Comparison of ENCODE assay signal across 11 cellular contexts in genomic region chr1:212860713-212861581, GRCh38. TPM values are rescaled to one million over a fixed set of nuclear protein-coding genes. Genes with fewer than 3 reads are reported as not detected.
DNase-seq lines count a peak whose midpoint lies in the region; ATAC-seq lines count a peak whose summit lies in the region.
"Had no signal": no experiment of that assay in that cellular context is flagged by ENCODE, and none has a peak within 500 bp of the region (broad histone marks: within the 10 kb centered on the region; RNA-seq: fewer than 3 reads in every experiment).

No MANE protein-coding gene starts in this region.

- H3K27me3 Mint-ChIP-seq in activated CD8-positive, alpha-beta memory T cell treated with anti-CD3 and anti-CD28 coated beads, Interleukin-2, amount 10 ng/mL, durations not matched to agents 7 days and 5 days, result no peaks in the 10 kb centered on the region

- no peak overlapping the region for H2AK5ac ChIP-seq in neuronal stem cell (ENCODE audit: low read depth, low read length)

- H3K4ac ChIP-seq in neuronal stem cell (ENCODE audit: low read length), result no peak overlapping the region

- no peak overlapping the region for H3K4me2 ChIP-seq in neuronal stem cell (ENCODE audit: insufficient read depth, low read length, poor library complexity, severe bottlenecking)

- H3K23ac ChIP-seq in neuronal stem cell (ENCODE audit: low read depth, low read length, poor library complexity), result no peak overlapping the region

- H3K9me3 ChIP-seq in SK-N-MC (ENCODE audit: low read depth, low read length) (no peaks in the 10 kb centered on the region), iPS DF 6.9 (ENCODE audit: control insufficient read depth, insufficient read depth, low read length) (no peaks in the 10 kb centered on the region), neuronal stem cell (replicated peaks in 1 of 2; ENCODE audit: control insufficient read depth in 2 of 2, insufficient read depth in 1 of 2, low read depth in 1 of 2, low read length in 2 of 2) (peaks cover 0 to 5% of the 10 kb centered on the region in 2 donors)
- H3K9me3 ChIP-seq: left lung had no signal

- peaks cover 9% of the 10 kb centered on the region for H3K79me1 ChIP-seq in neuronal stem cell (ENCODE audit: low read depth, low read length)

- H3K4me3 ChIP-seq in SK-N-MC, result peak overlapping the region; percentile 26
- H3K4me3 ChIP-seq in iPS DF 6.9 (ENCODE audit: low read length), result peak overlapping the region; percentile 36; the same call in 1 of the 2 replicates
- H3K4me3 ChIP-seq in neuronal stem cell (ENCODE audit: low read length in 2 of 2), result peak overlapping the region in 1 of 2 donors; percentile 72

- H3K27me3 ChIP-seq in iPS DF 6.9 (ENCODE audit: control insufficient read depth, insufficient read depth, low read length), result no peaks in the 10 kb centered on the region
- no peaks in the 10 kb centered on the region for H3K27me3 ChIP-seq in neuronal stem cell (ENCODE audit: control insufficient read depth in 3 of 3, insufficient read depth in 3 of 3, low read depth in 1 of 3, low read length in 3 of 3)
- H3K27me3 ChIP-seq: left lung had no signal

- H2BK120ac ChIP-seq in neuronal stem cell (ENCODE audit: low read depth, low read length), result no peak overlapping the region

- peaks cover 21% of the 10 kb centered on the region for H3K36me3 Mint-ChIP-seq in activated CD8-positive, alpha-beta memory T cell treated with anti-CD3 and anti-CD28 coated beads, Interleukin-2, amount 10 ng/mL, durations not matched to agents 7 days and 5 days

- H3K4me3 Mint-ChIP-seq in activated CD8-positive, alpha-beta memory T cell treated with anti-CD3 and anti-CD28 coated beads, Interleukin-2, amount 10 ng/mL, durations not matched to agents 7 days and 5 days, result no peak overlapping the region

- peaks cover 24% of the 10 kb centered on the region for H3K4me1 Mint-ChIP-seq in activated CD8-positive, alpha-beta memory T cell treated with anti-CD3 and anti-CD28 coated beads, Interleukin-2, amount 10 ng/mL, durations not matched to agents 7 days and 5 days

- WGBS in iPS DF 6.9 (ENCODE audit: insufficient coverage, insufficient read length), result no CpG with 5 or more reads among the region's 5 CpGs
- WGBS in neuronal stem cell (ENCODE audit: extremely low coverage in 2 of 2, insufficient read length in 2 of 2, insufficient replicate concordance in 1 of 2), 2 donors, result no CpG with 5 or more reads among the region's 5 CpGs

- H2BK15ac ChIP-seq in neuronal stem cell (ENCODE audit: low read length), result no peak overlapping the region

- H3K9ac ChIP-seq in SK-N-MC (ENCODE audit: insufficient read length) (no peak overlapping the region), neuronal stem cell (ENCODE audit: low read depth, low read length, poor library complexity) (no peak overlapping the region)

- CTCF ChIA-PET in activated CD8-positive, alpha-beta memory T cell treated with anti-CD3 and anti-CD28 coated beads, Interleukin-2, amount 10 ng/mL, durations not matched to agents 7 days and 5 days (lab: Charles Lee), result interaction anchor here (0.6 to 1.7 kb wide), 3 partner anchors 130 to 303 kb away, joined by 3 read pairs; no protein-coding TSS in a partner anchor

- H4K91ac ChIP-seq in neuronal stem cell (ENCODE audit: low read depth, low read length, poor library complexity), result no peak overlapping the region

- no peak overlapping the region for H2BK12ac ChIP-seq in neuronal stem cell (ENCODE audit: low read length)

- peak; percentile 28 for DNase-seq in COLO668 (lab: John Stamatoyannopoulos, UW; ENCODE audit: unreplicated experiment)
- DNase-seq in HT1080 (ENCODE audit: low read depth), result peak; percentile 5
- DNase-seq in SK-N-MC (ENCODE audit: low read depth, low spot score), result no peak
- DNase-seq in iPS DF 6.9 (ENCODE audit: low read depth, low spot score), result no peak
- no peak for DNase-seq in NCI-H774 (lab: John Stamatoyannopoulos, UW)
- DNase-seq in neuronal stem cell (ENCODE audit: low spot score), result no peak
- no peak for DNase-seq in activated CD8-positive, alpha-beta memory T cell treated with anti-CD3 and anti-CD28 coated beads, Interleukin-2, amount 10 ng/mL, durations not matched to agents 7 days and 5 days
- DNase-seq: GF-D8, left lung had no signal

- H3K14ac ChIP-seq in neuronal stem cell (ENCODE audit: low read length), result no peak overlapping the region

- H3K18ac ChIP-seq in neuronal stem cell (ENCODE audit: low read length), result no peak overlapping the region

- no peak for ATAC-seq in activated CD8-positive, alpha-beta memory T cell treated with anti-CD3 and anti-CD28 coated beads, Interleukin-2, amount 10 ng/mL, durations not matched to agents 7 days and 5 days
- ATAC-seq in HG03025 (IDR thresholded peaks at IDR 0.05; ENCODE audit: low FRiP score, unreplicated experiment), result no peak
- ATAC-seq: left lung had no signal

- H3K9me3 Mint-ChIP-seq in activated CD8-positive, alpha-beta memory T cell treated with anti-CD3 and anti-CD28 coated beads, Interleukin-2, amount 10 ng/mL, durations not matched to agents 7 days and 5 days (ENCODE audit: low read depth), result no peaks in the 10 kb centered on the region

- H3K4me1 ChIP-seq in iPS DF 6.9 (ENCODE audit: control insufficient read depth, insufficient read depth, low read length) (no peaks in the 10 kb centered on the region), neuronal stem cell (ENCODE audit: control insufficient read depth in 2 of 2, insufficient read depth in 1 of 2, low read depth in 1 of 2, low read length in 2 of 2) (peaks cover 8 to 9% of the 10 kb centered on the region in 2 donors)

- H3K27ac Mint-ChIP-seq in activated CD8-positive, alpha-beta memory T cell treated with anti-CD3 and anti-CD28 coated beads, Interleukin-2, amount 10 ng/mL, durations not matched to agents 7 days and 5 days, result no peak overlapping the region

- H3K27ac ChIP-seq in SK-N-MC, result no peak overlapping the region; the same call in 1 of the 2 replicates
- H3K27ac ChIP-seq in iPS DF 6.9 (ENCODE audit: low read length), result no peak overlapping the region
- H3K27ac ChIP-seq in neuronal stem cell (replicated peaks; ENCODE audit: low read length), result no peak overlapping the region

- H2BK5ac ChIP-seq in neuronal stem cell (ENCODE audit: low read length), result no peak overlapping the region

- H3K36me3 ChIP-seq in SK-N-MC (ENCODE audit: insufficient read depth, low read length) (peaks cover 27% of the 10 kb centered on the region), iPS DF 6.9 (ENCODE audit: control insufficient read depth, insufficient read depth, low read length) (peaks cover 2% of the 10 kb centered on the region; the same call in 1 of the 2 replicates), neuronal stem cell (replicated peaks in 1 of 2; ENCODE audit: control insufficient read depth in 2 of 2, insufficient read depth in 2 of 2, low read length in 2 of 2) (peaks cover 6 to 46% of the 10 kb centered on the region in 2 donors)

- H2AFZ ChIP-seq in neuronal stem cell (ENCODE audit: low read length), result no peak overlapping the region

- H4K8ac ChIP-seq in neuronal stem cell (ENCODE audit: low read depth, low read length), result no peak overlapping the region

RNA-seq across cellular contexts. Expression of gene FLVCR1, which starts 2.9 kb away (rescaled TPM):
- 6.9 and 7.9 TPM in 2 replicates for total RNA-seq in HT1080 (2014; rRNA removed; shearing (Covaris generic))
- polyA plus RNA-seq in HT1080 (2015; cell fraction: cytosol; rRNA removed), result 2.8 and 2.9 TPM in 2 replicates
- polyA plus RNA-seq in HT1080 (2015; cell fraction: nucleus; rRNA removed), result 9.7 and 12.4 TPM in 2 replicates
- 12.0 TPM for polyA plus RNA-seq in neuronal stem cell (2013, experiment 1 of 2)
- polyA plus RNA-seq in neuronal stem cell (2013, experiment 2 of 2), result 12.9 TPM
- total RNA-seq in activated CD8-positive, alpha-beta memory T cell treated with anti-CD3 and anti-CD28 coated beads, Interleukin-2, amount 10 ng/mL, durations not matched to agents 7 days and 5 days, result 10 to 100 TPM; 14.4 to 17.1 TPM

RNA-seq across cellular contexts. Expression of gene SPATA45, which starts 13.5 kb away (rescaled TPM):
- total RNA-seq in HT1080 (2014; rRNA removed; shearing (Covaris generic)), result not detected in 2 replicates
- polyA plus RNA-seq in HT1080 (2015; cell fraction: cytosol; rRNA removed), result not detected in 2 replicates
- not detected in 2 replicates for polyA plus RNA-seq in HT1080 (2015; cell fraction: nucleus; rRNA removed)
- polyA plus RNA-seq in neuronal stem cell (2013, experiment 1 of 2), result 0.24 TPM
- 0.54 TPM for polyA plus RNA-seq in neuronal stem cell (2013, experiment 2 of 2)
- not detected for total RNA-seq in activated CD8-positive, alpha-beta memory T cell treated with anti-CD3 and anti-CD28 coated beads, Interleukin-2, amount 10 ng/mL, durations not matched to agents 7 days and 5 days
- total RNA-seq: bronchial epithelial cell, left lung had no signal

Comparison
In these comparisons a context has a peak if more than half of its experiments do, and no peak if none do; other contexts are left out.
1. DNase-seq: peak in COLO668 (single experiment) and HT1080 (single experiment); none in SK-N-MC (single experiment), iPS DF 6.9 (single experiment), NCI-H774 (single experiment), neuronal stem cell (single experiment) and activated CD8-positive, alpha-beta memory T cell treated with anti-CD3 and anti-CD28 coated beads, Interleukin-2, amount 10 ng/mL, durations not matched to agents 7 days and 5 days (single experiment).